In the genomic region with DNA sequence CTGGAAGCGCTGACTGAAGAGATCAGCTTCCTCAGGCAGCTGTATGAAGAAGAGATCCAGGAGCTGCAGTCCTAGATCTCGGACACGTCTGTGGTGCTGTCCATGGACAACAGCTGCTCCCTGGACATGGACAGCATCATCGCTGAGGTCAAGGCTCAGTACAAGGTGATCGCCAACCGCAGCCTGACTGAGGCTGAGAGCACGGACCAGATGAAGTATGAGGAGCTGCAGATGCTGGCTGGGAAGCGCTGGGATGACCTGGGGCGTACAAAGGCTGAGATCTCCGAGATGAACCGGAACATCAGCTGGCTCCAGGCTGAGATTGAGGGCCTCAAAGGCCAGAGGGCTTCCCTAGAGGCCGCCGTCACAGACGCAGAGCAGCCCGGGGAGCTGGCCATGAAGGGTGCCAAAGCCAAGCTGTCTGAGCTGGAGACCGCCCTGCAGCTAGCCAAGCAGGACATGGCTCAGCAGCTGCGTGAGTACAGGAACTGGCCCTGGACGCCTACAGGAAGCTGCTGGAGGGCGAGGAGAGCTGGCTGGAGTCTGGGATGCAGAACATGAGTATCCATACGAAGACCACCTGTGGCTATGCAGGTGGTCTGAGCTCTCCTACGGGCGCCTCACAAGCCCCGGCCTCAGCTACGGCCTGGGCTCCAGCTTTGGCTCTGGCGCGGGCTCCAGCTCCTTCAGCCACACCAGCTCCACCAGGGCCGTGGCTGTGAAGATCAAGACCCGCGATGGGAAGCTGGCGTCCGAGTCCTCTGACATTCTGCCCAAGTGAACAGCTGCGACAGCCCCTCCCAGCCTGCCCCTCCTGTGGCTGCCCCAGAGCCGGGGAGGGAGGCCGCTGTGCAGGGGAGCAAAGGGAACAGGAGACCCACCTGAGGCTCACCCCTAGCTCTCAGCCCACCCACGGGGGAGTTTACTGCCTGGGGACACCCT, we compare ENCODE assay signal across 25 cellular contexts. TPM values are rescaled to one million over a fixed set of nuclear protein-coding genes. Genes with fewer than 3 reads are reported as not detected.
DNase-seq lines count a peak whose midpoint lies in the region; ATAC-seq, FAIRE-seq and TF ChIP-seq lines count a peak whose summit lies in the region.
"Had no signal": no experiment of that assay in that cellular context is flagged by ENCODE, and none has a peak within 500 bp of the region (broad histone marks: within the 10 kb centered on the region; RNA-seq: fewer than 3 reads in every experiment).

No MANE protein-coding gene starts in this region.

- H3K36me3 ChIP-seq in right atrium auricular region = no peaks in the 10 kb centered on the region
- H3K36me3 ChIP-seq in kidney (ENCODE audit: control insufficient read depth in 1 of 2, insufficient read depth in 2 of 2, low read length in 2 of 2) = no peaks in the 10 kb centered on the region
- H3K36me3 ChIP-seq in psoas muscle (ENCODE audit: insufficient read depth in 1 of 2, low read depth in 1 of 2) = no peaks in the 10 kb centered on the region
- no peaks in the 10 kb centered on the region for H3K36me3 ChIP-seq in upper lobe of left lung
- H3K36me3 ChIP-seq: MG63, SJSA1 had no signal

- intact Hi-C loops in Right ventricle myocardium superior (cut with DNase I) (no loop called here), kidney (cut with DNase I) (no loop called here), psoas muscle (cut with DNase I) (no loop called here)

- no peaks in the 10 kb centered on the region for H3K27me3 ChIP-seq in right atrium auricular region
- peaks cover 0 to 4% (median 0%) of the 10 kb centered on the region in 3 donors for H3K27me3 ChIP-seq in psoas muscle (ENCODE audit: insufficient read depth in 3 of 3, low read length in 2 of 3)
- no peaks in the 10 kb centered on the region for H3K27me3 ChIP-seq in upper lobe of left lung
- H3K27me3 ChIP-seq: MG63, SJSA1 had no signal

- H3K9me3 ChIP-seq in right atrium auricular region = no peaks in the 10 kb centered on the region
- no peaks in the 10 kb centered on the region for H3K9me3 ChIP-seq in kidney (ENCODE audit: control insufficient read depth in 1 of 2, low read length in 2 of 2)
- no peaks in the 10 kb centered on the region for H3K9me3 ChIP-seq in psoas muscle
- no peaks in the 10 kb centered on the region for H3K9me3 ChIP-seq in upper lobe of left lung
- H3K9me3 ChIP-seq: MG63, SJSA1 had no signal

- TF ChIP-seq POLR2A in upper lobe of left lung (IDR thresholded peaks at IDR 0.05) = no peak

- H3K4me3 ChIP-seq in right atrium auricular region = no peak overlapping the region
- H3K4me3 ChIP-seq in kidney (ENCODE audit: low read length in 2 of 2) = no peak overlapping the region
- H3K4me3 ChIP-seq in psoas muscle = no peak overlapping the region
- no peak overlapping the region for H3K4me3 ChIP-seq in upper lobe of left lung
- H3K4me3 ChIP-seq: MG63, SJSA1 had no signal

- no peak overlapping the region for H3K9ac ChIP-seq in kidney (ENCODE audit: low read length in 2 of 2)

- no peak for FAIRE-seq in kidney (lab: Jason Lieb, UNC)
- FAIRE-seq: GM12892, H54, HTR-8/SVneo had no signal

- DNase-seq in Right ventricle myocardium superior (no peak), right atrium auricular region (ENCODE audit: low spot score) (no peak), kidney (peak; percentile 86), psoas muscle (peak; percentile 34 to 86), upper lobe of left lung (peak in 1 of 2 donors; percentile 52), SW 1271 (lab: John Stamatoyannopoulos, UW) (no peak), foreskin melanocyte (no peak)
- DNase-seq: 8988T; ACHN; CD4-positive, CD25-positive, alpha-beta regulatory T cell; DMS153; DND-41; KBM-7; MG63; NCI-H146; NCI-H1930; NCI-H2107; NCI-H524; NCI-H774; PC-3 had no signal

- WGBS in psoas muscle, 3 donors = 21 to 35% (median 27%) methylated on average over 34 to 35 of the region's 35 CpGs
- 86 to 91% methylated on average over 24 to 35 of the region's 35 CpGs for WGBS in upper lobe of left lung, 2 donors

- H3K4me1 ChIP-seq in right atrium auricular region (no peaks in the 10 kb centered on the region), kidney (ENCODE audit: control insufficient read depth in 1 of 2, insufficient read depth in 1 of 2, low read depth in 1 of 2, low read length in 2 of 2) (no peaks in the 10 kb centered on the region), psoas muscle (no peaks in the 10 kb centered on the region), upper lobe of left lung (no peaks in the 10 kb centered on the region)
- H3K4me1 ChIP-seq: SJSA1 had no signal

- H3K27ac ChIP-seq in right atrium auricular region (peak overlapping the region in 1 of 2 donors; percentile 29), kidney (ENCODE audit: low read depth in 2 of 2, low read length in 2 of 2) (no peak overlapping the region), psoas muscle (no peak overlapping the region), upper lobe of left lung (peak overlapping the region in 3 of 4 donors; percentile 18 to 61 (median 27))
- H3K27ac ChIP-seq: SJSA1 had no signal

- TF ChIP-seq EP300 in upper lobe of left lung (IDR thresholded peaks at IDR 0.05) = no peak

- no peak for TF ChIP-seq CTCF in right atrium auricular region (IDR thresholded peaks at IDR 0.05)
- TF ChIP-seq CTCF in kidney (IDR thresholded peaks at IDR 0.05; ENCODE audit: borderline replicate concordance, extremely low read depth, insufficient read depth) = no peak
- no peak for TF ChIP-seq CTCF in psoas muscle (IDR thresholded peaks at IDR 0.05)
- TF ChIP-seq CTCF in upper lobe of left lung (IDR thresholded peaks at IDR 0.05) = no peak

- ATAC-seq in Right ventricle myocardium superior (ENCODE audit: poor library complexity) (peak; percentile 45), psoas muscle (peak in 3 of 4 donors; percentile 48 to 82 (median 59)), upper lobe of left lung (ENCODE audit: low FRiP score in 2 of 2) (no peak), GM21447 (IDR thresholded peaks at IDR 0.05; ENCODE audit: unreplicated experiment) (no peak)
- ATAC-seq: PC-3 had no signal

RNA-seq across cellular contexts. Expression of a gene that starts 24.9 kb away (rescaled TPM):
- total RNA-seq in Right ventricle myocardium superior (1.7 TPM), right atrium auricular region (1 to 10 TPM; 5.3 to 9.0 TPM), kidney (1.2 TPM), psoas muscle (1 to 10 TPM; 1.4 to 2.9 (median 2.5) TPM), upper lobe of left lung (10 to 100 TPM in 1 of 6 donors, 1 to 10 TPM in 3, under 1 TPM in 2; 0.61 to 25.1 (median 2.5) TPM)
- polyA plus RNA-seq in kidney (ENCODE audit: insufficient read depth, low read depth, low replicate concordance) (1.4 TPM), psoas muscle (1 to 10 TPM in 2 of 3 donors, under 1 TPM in 1; 0.98 to 1.6 (median 1.1) TPM)
- total RNA-seq: CD4-positive, CD25-positive, alpha-beta regulatory T cell; PC-3; SJSA1 had no signal

Comparison
In these comparisons a context has a peak if more than half of its experiments do, and no peak if none do; other contexts are left out.
1. ATAC-seq: peak in Right ventricle myocardium superior (single experiment) and psoas muscle (3 of 4); none in upper lobe of left lung (0 of 2) and GM21447 (single experiment).
2. DNase-seq: peak in kidney (single experiment) and psoas muscle (2 of 2); none in Right ventricle myocardium superior (single experiment), right atrium auricular region (single experiment), SW 1271 (0 of 2) and foreskin melanocyte (single experiment).
3. H3K27ac ChIP-seq: peak in upper lobe of left lung (3 of 4); none in kidney (0 of 2) and psoas muscle (single experiment).